In genomic region chr2:164061129-164061746, GRCh38 we compare ENCODE assay signal across 8 cellular contexts.
DNase-seq lines count a peak whose midpoint lies in the region; ATAC-seq and TF ChIP-seq lines count a peak whose summit lies in the region.

No MANE protein-coding gene starts in this region.

- H3K36me3 Mint-ChIP-seq in progenitor cell of endocrine pancreas (ENCODE audit: insufficient read depth), result no peaks in the 10 kb centered on the region

- H3K9me3 Mint-ChIP-seq in progenitor cell of endocrine pancreas (ENCODE audit: low read depth), result no peaks in the 10 kb centered on the region

- no peak overlapping the region for H3K4me3 Mint-ChIP-seq in progenitor cell of endocrine pancreas (ENCODE audit: low read depth)

- ATAC-seq in GM18517 (IDR thresholded peaks at IDR 0.05; ENCODE audit: unreplicated experiment) (peak; percentile 87), HG03280 (IDR thresholded peaks at IDR 0.05; ENCODE audit: unreplicated experiment) (peak; percentile 69), esophagus mucosa (no peak)

- no peaks in the 10 kb centered on the region for H3K4me1 Mint-ChIP-seq in progenitor cell of endocrine pancreas (ENCODE audit: low read depth)

- no peak overlapping the region for H3K27ac Mint-ChIP-seq in progenitor cell of endocrine pancreas

- DNase-seq in AG20443 (ENCODE audit: low spot score) (peak; percentile 44), RKO (ENCODE audit: low spot score) (peak; percentile 14), fibroblast of the conjunctiva (ENCODE audit: low read depth) (peak; percentile 13), progenitor cell of endocrine pancreas (ENCODE audit: low spot score, unreplicated experiment) (peak; percentile 18), SK-N-DZ (ENCODE audit: low spot score) (no peak)

- TF ChIP-seq CTCF in progenitor cell of endocrine pancreas (IDR thresholded peaks at IDR 0.05; ENCODE audit: unreplicated experiment), result peak; percentile 75

- peaks cover 19% of the 10 kb centered on the region for H3K27me3 Mint-ChIP-seq in progenitor cell of endocrine pancreas
